Comparison of ENCODE assay signal across 1 cellular context in the genomic region with DNA sequence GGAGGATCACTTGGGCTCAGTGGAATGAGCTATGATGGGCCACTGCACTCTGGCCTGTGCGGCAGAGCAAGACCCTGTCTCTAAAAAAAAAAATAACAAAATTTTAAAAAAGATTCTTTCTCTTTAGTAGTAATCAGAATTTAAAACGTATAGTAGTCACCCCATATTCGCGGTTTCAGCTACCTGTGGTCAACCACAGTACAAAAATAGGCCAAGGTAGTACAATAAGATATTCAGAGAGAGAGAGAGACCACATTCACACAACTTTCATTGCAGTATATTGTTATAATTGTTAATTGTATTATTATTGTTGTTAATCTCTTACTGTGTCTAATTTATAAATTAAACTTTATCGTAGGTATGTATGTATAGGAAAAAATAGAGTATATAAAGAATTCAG.
TF ChIP-seq lines count a peak whose summit lies in the region.

No MANE protein-coding gene starts in this region.

TF ChIP-seq in GM12878, 131 proteins besides CTCF, POLR2A, EP300 and RAD21 (continued from another document):
- peak; percentile 99 for TF ChIP-seq RUNX3 (IDR thresholded peaks at IDR 0.05; ENCODE audit: low read length)
- peak; percentile 69 for TF ChIP-seq MLLT1 (IDR thresholded peaks at IDR 0.05)
- peak; percentile 90 for TF ChIP-seq MEF2B (IDR thresholded peaks at IDR 0.05; ENCODE audit: partially characterized antibody, poor library complexity, severe bottlenecking)
- TF ChIP-seq, protein P1, sequence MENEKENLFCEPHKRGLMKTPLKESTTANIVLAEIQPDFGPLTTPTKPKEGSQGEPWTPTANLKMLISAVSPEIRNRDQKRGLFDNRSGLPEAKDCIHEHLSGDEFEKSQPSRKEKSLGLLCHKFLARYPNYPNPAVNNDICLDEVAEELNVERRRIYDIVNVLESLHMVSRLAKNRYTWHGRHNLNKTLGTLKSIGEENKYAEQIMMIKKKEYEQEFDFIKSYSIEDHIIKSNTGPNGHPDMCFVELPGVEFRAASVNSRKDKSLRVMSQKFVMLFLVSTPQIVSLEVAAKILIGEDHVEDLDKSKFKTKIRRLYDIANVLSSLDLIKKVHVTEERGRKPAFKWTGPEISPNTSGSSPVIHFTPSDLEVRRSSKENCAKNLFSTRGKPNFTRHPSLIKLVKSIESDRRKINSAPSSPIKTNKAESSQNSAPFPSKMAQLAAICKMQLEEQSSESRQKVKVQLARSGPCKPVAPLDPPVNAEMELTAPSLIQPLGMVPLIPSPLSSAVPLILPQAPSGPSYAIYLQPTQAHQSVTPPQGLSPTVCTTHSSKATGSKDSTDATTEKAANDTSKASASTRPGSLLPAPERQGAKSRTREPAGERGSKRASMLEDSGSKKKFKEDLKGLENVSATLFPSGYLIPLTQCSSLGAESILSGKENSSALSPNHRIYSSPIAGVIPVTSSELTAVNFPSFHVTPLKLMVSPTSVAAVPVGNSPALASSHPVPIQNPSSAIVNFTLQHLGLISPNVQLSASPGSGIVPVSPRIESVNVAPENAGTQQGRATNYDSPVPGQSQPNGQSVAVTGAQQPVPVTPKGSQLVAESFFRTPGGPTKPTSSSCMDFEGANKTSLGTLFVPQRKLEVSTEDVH (IDR thresholded peaks at IDR 0.05; ENCODE audit: low read depth, partially characterized antibody): no peak
- 0 out of 2 replicates have a peak, but pooled peaks have one; percentile 11 for TF ChIP-seq GABPA (IDR thresholded peaks at IDR 0.05; ENCODE audit: low read depth)
- TF ChIP-seq SKIL (IDR thresholded peaks at IDR 0.05; ENCODE audit: low read depth, poor library complexity, severe bottlenecking): no peak
- TF ChIP-seq MYC (IDR thresholded peaks at IDR 0.05; ENCODE audit: insufficient read depth, insufficient read length, insufficient replicate concordance, low read length, severe bottlenecking): no peak
- TF ChIP-seq NKRF (conservative IDR thresholded peaks at IDR 0.05): no peak
- TF ChIP-seq POU2F2 (IDR thresholded peaks at IDR 0.05; ENCODE audit: borderline replicate concordance, low read depth, low read length): 0 out of 3 replicates have a peak, but pooled peaks have one; percentile 13
- TF ChIP-seq CREM (IDR thresholded peaks at IDR 0.05; ENCODE audit: low read depth): peak; percentile 62; the same call in 1 of the 2 replicates
- 0 out of 2 replicates have a peak, but pooled peaks have one; percentile 48 for TF ChIP-seq MTA3 (IDR thresholded peaks at IDR 0.05; ENCODE audit: borderline replicate concordance, low read length)
- TF ChIP-seq NFIC (IDR thresholded peaks at IDR 0.05; ENCODE audit: low read depth, low read length): peak; percentile 94
- no peak for TF ChIP-seq NFXL1 (IDR thresholded peaks at IDR 0.05; ENCODE audit: borderline replicate concordance)
- TF ChIP-seq CBFB (IDR thresholded peaks at IDR 0.05; ENCODE audit: low read depth): peak; percentile 93
- TF ChIP-seq POLR2AphosphoS2 (IDR thresholded peaks at IDR 0.05; ENCODE audit: low read depth, low read length): no peak
- TF ChIP-seq E4F1 (IDR thresholded peaks at IDR 0.05; ENCODE audit: borderline replicate concordance, partially characterized antibody): no peak
- peak; percentile 51 for TF ChIP-seq MTA2 (IDR thresholded peaks at IDR 0.05; ENCODE audit: low read depth)
- TF ChIP-seq EED (IDR thresholded peaks at IDR 0.05; ENCODE audit: low read depth): 0 out of 2 replicates have a peak, but pooled peaks have one; percentile 26
- TF ChIP-seq ZBED1 (IDR thresholded peaks at IDR 0.05; ENCODE audit: borderline replicate concordance): 0 out of 2 replicates have a peak, but pooled peaks have one; percentile 25
- no peak for TF ChIP-seq RBBP5 (conservative IDR thresholded peaks at IDR 0.05)
- TF ChIP-seq CEBPZ (IDR thresholded peaks at IDR 0.05; ENCODE audit: low read depth, low read length): no peak
- TF ChIP-seq ATF7 (IDR thresholded peaks at IDR 0.05; ENCODE audit: low read depth): no peak
- TF ChIP-seq, protein P2, sequence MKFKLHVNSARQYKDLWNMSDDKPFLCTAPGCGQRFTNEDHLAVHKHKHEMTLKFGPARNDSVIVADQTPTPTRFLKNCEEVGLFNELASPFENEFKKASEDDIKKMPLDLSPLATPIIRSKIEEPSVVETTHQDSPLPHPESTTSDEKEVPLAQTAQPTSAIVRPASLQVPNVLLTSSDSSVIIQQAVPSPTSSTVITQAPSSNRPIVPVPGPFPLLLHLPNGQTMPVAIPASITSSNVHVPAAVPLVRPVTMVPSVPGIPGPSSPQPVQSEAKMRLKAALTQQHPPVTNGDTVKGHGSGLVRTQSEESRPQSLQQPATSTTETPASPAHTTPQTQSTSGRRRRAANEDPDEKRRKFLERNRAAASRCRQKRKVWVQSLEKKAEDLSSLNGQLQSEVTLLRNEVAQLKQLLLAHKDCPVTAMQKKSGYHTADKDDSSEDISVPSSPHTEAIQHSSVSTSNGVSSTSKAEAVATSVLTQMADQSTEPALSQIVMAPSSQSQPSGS (IDR thresholded peaks at IDR 0.05; ENCODE audit: low read length): peak; percentile 67; the same call in 1 of the 2 replicates
- TF ChIP-seq FOXM1 (IDR thresholded peaks at IDR 0.05; ENCODE audit: low read depth, low read length): peak; percentile 76; the same call in 1 of the 2 replicates
